ENCODE assay signal across 27 cellular contexts in genomic region chrX:143017272-143017671, GRCh38. TPM values are rescaled to one million over a fixed set of nuclear protein-coding genes. Genes with fewer than 3 reads are reported as not detected.
DNase-seq lines count a peak whose midpoint lies in the region; ATAC-seq and TF ChIP-seq lines count a peak whose summit lies in the region.
"Had no signal": no experiment of that assay in that cellular context is flagged by ENCODE, and none has a peak within 500 bp of the region (broad histone marks: within the 10 kb centered on the region; RNA-seq: fewer than 3 reads in every experiment).

No MANE protein-coding gene starts in this region.

- ATAC-seq in memory B cell (ENCODE audit: low read depth), result peak; percentile 19
- ATAC-seq in WTC11, result no peak
- ATAC-seq: PC-3, Right ventricle myocardium inferior had no signal

- CTCF ChIA-PET in activated naive CD4-positive, alpha-beta T cell treated with anti-CD3 and anti-CD28 coated beads for 36 hours (lab: Charles Lee), result no interaction called here
- CTCF ChIA-PET in WTC11 (lab: Charles Lee), result no interaction called here

- no peak overlapping the region for H3K4me3 Mint-ChIP-seq in activated naive CD4-positive, alpha-beta T cell treated with anti-CD3 and anti-CD28 coated beads for 36 hours
- H3K4me3 Mint-ChIP-seq in memory B cell, result no peak overlapping the region
- H3K4me3 Mint-ChIP-seq in WTC11, result no peak overlapping the region
- H3K4me3 Mint-ChIP-seq: CD4-positive, alpha-beta memory T cell had no signal

- DNase-seq in activated naive CD4-positive, alpha-beta T cell treated with anti-CD3 and anti-CD28 coated beads for 36 hours, result peak; percentile 10
- no peak for DNase-seq in activated naive CD4-positive, alpha-beta T cell treated with Interleukin-2 at 50 U/mL for 16 hours
- DNase-seq in GM06990 (ENCODE audit: extremely low read depth, insufficient read length) (peak; percentile 2), memory B cell (ENCODE audit: low spot score in 2 of 2) (no peak), WTC11 (ENCODE audit: low spot score) (no peak), UCSD-AML1 (lab: John Stamatoyannopoulos, UW; ENCODE audit: unreplicated experiment) (no peak)
- DNase-seq: C1 segment of cervical spinal cord; CD4-positive, alpha-beta memory T cell; COR-L47; GOT3; IMR-90; KG1; MG63; NCI-H1105 treated with DMSO at 0.1 percent for 48 hours; NCI-H146; NCI-H1930; NCI-H2107; NCI-H446; NCI-H524 treated with DMSO at 0.1 percent for 48 hours; NCI-H774; PC-3; SJCRH30 had no signal

- no peaks in the 10 kb centered on the region for H3K9me3 ChIP-seq in OCI-LY3 (ENCODE audit: insufficient read depth, low read length)
- H3K9me3 ChIP-seq: HAP-1, MG63, SJCRH30 had no signal

- TF ChIP-seq CTCF in GM06990 (IDR thresholded peaks at IDR 0.05; ENCODE audit: insufficient read depth, low read length, poor library complexity, severe bottlenecking), result no peak
- no peak for TF ChIP-seq CTCF in OCI-LY3 (IDR thresholded peaks at IDR 0.05; ENCODE audit: low read depth, low read length)
- TF ChIP-seq CTCF in WTC11 (IDR thresholded peaks at IDR 0.05), result no peak

- H3K36me3 Mint-ChIP-seq in activated naive CD4-positive, alpha-beta T cell treated with anti-CD3 and anti-CD28 coated beads for 36 hours (ENCODE audit: low read depth), result no peaks in the 10 kb centered on the region
- H3K36me3 Mint-ChIP-seq in memory B cell, result no peaks in the 10 kb centered on the region
- peaks cover 39% of the 10 kb centered on the region for H3K36me3 Mint-ChIP-seq in WTC11
- H3K36me3 Mint-ChIP-seq: CD4-positive, alpha-beta memory T cell had no signal

- H3K27ac Mint-ChIP-seq in activated naive CD4-positive, alpha-beta T cell treated with anti-CD3 and anti-CD28 coated beads for 36 hours, result no peak overlapping the region
- H3K27ac Mint-ChIP-seq in memory B cell (no peak overlapping the region), WTC11 (no peak overlapping the region)
- H3K27ac Mint-ChIP-seq: CD4-positive, alpha-beta memory T cell had no signal

- no peaks in the 10 kb centered on the region for H3K36me3 ChIP-seq in GM06990 (ENCODE audit: control insufficient read depth, insufficient read depth, low read length)
- no peaks in the 10 kb centered on the region for H3K36me3 ChIP-seq in OCI-LY3 (replicated peaks; ENCODE audit: low read depth, low read length)
- H3K36me3 ChIP-seq: HAP-1, MG63, SJCRH30 had no signal

- H2AFZ ChIP-seq in OCI-LY3 (ENCODE audit: low read depth, low read length), result no peak overlapping the region

- POLR2A ChIA-PET in WTC11 (lab: Charles Lee), result no interaction called here

- H3K27ac ChIP-seq in OCI-LY3 (ENCODE audit: low read length), result peak overlapping the region; percentile 12; the same call in 1 of the 2 replicates
- H3K27ac ChIP-seq: SJCRH30 had no signal

- no peaks in the 10 kb centered on the region for H4K20me1 ChIP-seq in OCI-LY3 (ENCODE audit: insufficient read depth, low read length)

- no peaks in the 10 kb centered on the region for H3K27me3 ChIP-seq in GM06990 (replicated peaks; ENCODE audit: control insufficient read depth, insufficient read depth, low read length)
- no peaks in the 10 kb centered on the region for H3K27me3 ChIP-seq in OCI-LY3 (ENCODE audit: low read depth, low read length)
- H3K27me3 ChIP-seq: MG63, SJCRH30 had no signal

- no peaks in the 10 kb centered on the region for H3K79me2 ChIP-seq in OCI-LY3 (ENCODE audit: low read length)

- H3K27me3 Mint-ChIP-seq in activated naive CD4-positive, alpha-beta T cell treated with anti-CD3 and anti-CD28 coated beads for 36 hours (ENCODE audit: low read depth), result no peaks in the 10 kb centered on the region
- H3K27me3 Mint-ChIP-seq in memory B cell (no peaks in the 10 kb centered on the region), WTC11 (ENCODE audit: low read depth) (no peaks in the 10 kb centered on the region)
- H3K27me3 Mint-ChIP-seq: CD4-positive, alpha-beta memory T cell had no signal

- intact Hi-C loops in activated naive CD4-positive, alpha-beta T cell treated with anti-CD3 and anti-CD28 coated beads for 36 hours (cut with micrococcal nuclease), result no loop called here

- H3K4me3 ChIP-seq in GM06990 (replicated peaks; ENCODE audit: low read depth, low read length), result no peak overlapping the region
- no peak overlapping the region for H3K4me3 ChIP-seq in OCI-LY3 (ENCODE audit: low read length)
- H3K4me3 ChIP-seq: HAP-1, MG63, SJCRH30 had no signal

- peaks cover 7% of the 10 kb centered on the region for H3K9me3 Mint-ChIP-seq in activated naive CD4-positive, alpha-beta T cell treated with anti-CD3 and anti-CD28 coated beads for 36 hours
- H3K9me3 Mint-ChIP-seq in memory B cell (peaks cover 1% of the 10 kb centered on the region), WTC11 (peaks cover 69% of the 10 kb centered on the region)

- no peaks in the 10 kb centered on the region for H3K4me1 ChIP-seq in OCI-LY3 (ENCODE audit: low read length)
- H3K4me1 ChIP-seq: HAP-1, SJCRH30 had no signal

- H3K4me2 ChIP-seq in OCI-LY3 (ENCODE audit: low read length), result no peak overlapping the region

- H3K4me1 Mint-ChIP-seq in activated naive CD4-positive, alpha-beta T cell treated with anti-CD3 and anti-CD28 coated beads for 36 hours (ENCODE audit: low read depth), result no peaks in the 10 kb centered on the region
- H3K4me1 Mint-ChIP-seq in memory B cell (no peaks in the 10 kb centered on the region), WTC11 (no peaks in the 10 kb centered on the region)
- H3K4me1 Mint-ChIP-seq: CD4-positive, alpha-beta memory T cell had no signal

- H3K9ac ChIP-seq in OCI-LY3 (ENCODE audit: low read length), result no peak overlapping the region

TF ChIP-seq in WTC11, 78 proteins besides CTCF, POLR2A, EP300 and RAD21:
- TF ChIP-seq SP1 (CRISPR knock-in tag; conservative IDR thresholded peaks at IDR 0.05) (no peak), PREB (CRISPR knock-in tag; IDR thresholded peaks at IDR 0.05; ENCODE audit: borderline replicate concordance) (no peak)

RNA-seq across cellular contexts. Expression of gene SPANXN4, which starts 8.5 kb away (rescaled TPM):
- not detected for total RNA-seq in activated naive CD4-positive, alpha-beta T cell treated with anti-CD3 and anti-CD28 coated beads for 36 hours
- not detected in 3 replicates for total RNA-seq in WTC11 (2021)
- total RNA-seq: A673; CD4-positive, alpha-beta memory T cell; IMR-90; PC-3; Right ventricle myocardium inferior; RPMI7951; SJCRH30 had no signal

Comparison
In these comparisons a context has a peak if more than half of its experiments do, and no peak if none do; other contexts are left out.
1. DNase-seq: peak in activated naive CD4-positive, alpha-beta T cell treated with anti-CD3 and anti-CD28 coated beads for 36 hours (single experiment) and GM06990 (single experiment); none in activated naive CD4-positive, alpha-beta T cell treated with Interleukin-2 at 50 U/mL for 16 hours (single experiment), memory B cell (0 of 2), WTC11 (single experiment) and UCSD-AML1 (single experiment).